8 cellular contexts compared by ENCODE assay signal in genomic region chr2:118012778-118013177, GRCh38. TPM values are rescaled to one million over a fixed set of nuclear protein-coding genes. Genes with fewer than 3 reads are reported as not detected.
DNase-seq lines count a peak whose midpoint lies in the region; ATAC-seq and TF ChIP-seq lines count a peak whose summit lies in the region.

No MANE protein-coding gene starts in this region.

- TF ChIP-seq CTCF in RWPE1 (conservative IDR thresholded peaks at IDR 0.05; ENCODE audit: low read depth) = no peak

- H3K4me3 ChIP-seq in esophagus (ENCODE audit: low read depth in 1 of 2, low read length in 2 of 2) = peak overlapping the region; percentile 68 to 96

- H3K4me1 ChIP-seq in esophagus (ENCODE audit: control insufficient read depth in 2 of 2, insufficient read depth in 2 of 2, low read length in 1 of 2) = peaks cover 0 to 3% of the 10 kb centered on the region in 2 donors

- no peaks in the 10 kb centered on the region for H3K27me3 ChIP-seq in esophagus (ENCODE audit: control insufficient read depth in 1 of 2, insufficient read depth in 2 of 2, low read length in 2 of 2)

- WGBS in esophagus, 2 donors = 28 to 35% methylated on average over 6 of the region's 6 CpGs

- H3K27ac ChIP-seq in RWPE1 (peak overlapping the region; percentile 86), esophagus (ENCODE audit: low read depth in 2 of 2, low read length in 1 of 2) (no peak overlapping the region)

- CTCF ChIA-PET in RWPE1 (lab: Yijun Ruan, JAX) = no interaction called here

- no peak for ATAC-seq in HG03045 (IDR thresholded peaks at IDR 0.05; ENCODE audit: unreplicated experiment)

- H3K9me3 ChIP-seq in esophagus (ENCODE audit: control insufficient read depth in 2 of 2, insufficient read depth in 1 of 2, low read depth in 1 of 2, low read length in 1 of 2) = no peaks in the 10 kb centered on the region

- DNase-seq in ELR (ENCODE audit: low read depth) = peak; percentile 10
- peak; percentile 8 for DNase-seq in RWPE1 (ENCODE audit: low spot score)
- DNase-seq in pons (ENCODE audit: low spot score) = peak; percentile 24
- DNase-seq in glomerular visceral epithelial cell (ENCODE audit: extremely low spot score) = no peak
- DNase-seq in SKM-1 (lab: John Stamatoyannopoulos, UW; ENCODE audit: unreplicated experiment) = no peak
- DNase-seq in SK-N-DZ (ENCODE audit: low spot score) = no peak

- POLR2A ChIA-PET in RWPE1 (lab: Yijun Ruan, JAX; ENCODE audit: low non-redundant PET) = no interaction called here

- H3K36me3 ChIP-seq in esophagus (ENCODE audit: control insufficient read depth in 2 of 2, insufficient read depth in 2 of 2, low read length in 1 of 2) = peaks cover 2% of the 10 kb centered on the region in 2 donors

RNA-seq across cellular contexts. Expression of gene CCDC93, which starts 1.1 kb away (rescaled TPM):
- 1 to 10 TPM; 5.2 to 5.3 TPM for polyA plus RNA-seq in esophagus
- 10.3 and 23.6 TPM in 2 replicates for polyA plus RNA-seq in SK-N-DZ (2014; cell fraction: cytosol; rRNA removed)
- polyA plus RNA-seq in SK-N-DZ (2014; cell fraction: nucleus; rRNA removed) = 63.1 and 93.1 TPM in 2 replicates

Comparison
In these comparisons a context has a peak if more than half of its experiments do, and no peak if none do; other contexts are left out.
1. DNase-seq: peak in ELR (single experiment), RWPE1 (single experiment) and pons (single experiment); none in glomerular visceral epithelial cell (single experiment), SKM-1 (single experiment) and SK-N-DZ (single experiment).